ENCODE assay signal across 20 cellular contexts in genomic region chr20:15584507-15584906, GRCh38.
A peak's percentile ranks its signal among the peaks of the same experiment; 100 is the strongest.
DNase-seq lines count a peak whose midpoint lies in the region; ATAC-seq and TF ChIP-seq lines count a peak whose summit lies in the region.
"Had no signal": no experiment of that assay in that cellular context is flagged by ENCODE, and none has a peak within 500 bp of the region (broad histone marks: within the 10 kb centered on the region; RNA-seq: fewer than 3 reads in every experiment).

No MANE protein-coding gene starts in this region.

- no peaks in the 10 kb centered on the region for H3K9me3 Mint-ChIP-seq in MCF 10A (ENCODE audit: unreplicated experiment)
- H3K9me3 Mint-ChIP-seq: IgD-negative memory B cell had no signal

- H3K27me3 Mint-ChIP-seq in MCF 10A (ENCODE audit: insufficient read depth, unreplicated experiment): no peaks in the 10 kb centered on the region
- H3K27me3 Mint-ChIP-seq: CD4-positive, CD25-positive, alpha-beta regulatory T cell had no signal

- no peaks in the 10 kb centered on the region; the same call in 1 of the 2 replicates for H3K4me1 ChIP-seq in BE2C
- H3K4me1 ChIP-seq: Peyer's patch, SJSA1 had no signal

- H3K4me3 ChIP-seq in BE2C (ENCODE audit: low read depth, low read length): no peak overlapping the region
- H3K4me3 ChIP-seq: Peyer's patch, SJSA1 had no signal

- no TSS peak for BruUV-seq in MCF 10A (replicated peaks; lab: Mats Ljungman, UMichigan)

- TF ChIP-seq CTCF in BE2C (IDR thresholded peaks at IDR 0.05; ENCODE audit: low read depth, low read length) (0 out of 2 replicates have a peak, but pooled peaks have one; percentile 18), MCF 10A (IDR thresholded peaks at IDR 0.05; ENCODE audit: unreplicated experiment) (no peak)

- no peaks in the 10 kb centered on the region; the same call in 1 of the 2 replicates for H3K9me3 ChIP-seq in BE2C
- H3K9me3 ChIP-seq: Peyer's patch, SJSA1 had no signal

- POLR2A ChIA-PET in MCF 10A (lab: Yijun Ruan, JAX): interaction anchor here (0.6 kb wide), 1 partner anchor 151 kb away, joined by 3 read pairs; no protein-coding TSS in a partner anchor

- H3K36me3 ChIP-seq in BE2C: no peaks in the 10 kb centered on the region
- H3K36me3 ChIP-seq: Peyer's patch, SJSA1 had no signal

- H3K4me1 Mint-ChIP-seq in MCF 10A (ENCODE audit: insufficient read depth, unreplicated experiment): no peaks in the 10 kb centered on the region
- H3K4me1 Mint-ChIP-seq: B cell; CD4-positive, CD25-positive, alpha-beta regulatory T cell; IgD-negative memory B cell had no signal

- H3K27ac Mint-ChIP-seq in MCF 10A (ENCODE audit: low read depth, unreplicated experiment): no peak overlapping the region
- H3K27ac Mint-ChIP-seq: B cell; CD4-positive, CD25-positive, alpha-beta regulatory T cell; IgD-negative memory B cell had no signal

- in situ Hi-C loops in SK-MEL-5 (cut with HindIII; ENCODE audit: low pct_unique_long_range_greater_than_20kb, low sequenced_read_pairs): no loop called here

- no peak overlapping the region for H3K4me3 Mint-ChIP-seq in MCF 10A (ENCODE audit: unreplicated experiment)
- H3K4me3 Mint-ChIP-seq: B cell; CD4-positive, CD25-positive, alpha-beta regulatory T cell; IgD-negative memory B cell had no signal

- no peaks in the 10 kb centered on the region for H3K27me3 ChIP-seq in BE2C
- H3K27me3 ChIP-seq: Peyer's patch, SJSA1 had no signal

- no peak for DNase-seq in BE2C
- DNase-seq in H4 (ENCODE audit: low spot score): peak; percentile 18
- peak; percentile 29 for DNase-seq in SK-MEL-5 (ENCODE audit: low read depth, low spot score)
- peak; percentile 16 for DNase-seq in iPS-NIHi11 (ENCODE audit: low spot score)
- no peak for DNase-seq in MCF 10A (ENCODE audit: unreplicated experiment)
- no peak for DNase-seq in NCI-H345 (lab: John Stamatoyannopoulos, UW)
- DNase-seq: CD4-positive, CD25-positive, alpha-beta regulatory T cell; COR-L47; DMS 273 treated with DMSO at 0.1 percent for 48 hours; GOT3; NCI-H1417 treated with DMSO at 0.1 percent for 48 hours; NCI-H187; NCI-H2107; NCI-H524 treated with DMSO at 0.1 percent for 48 hours; Peyer's patch; T-helper 9 cell had no signal

- H3K36me3 Mint-ChIP-seq in MCF 10A (ENCODE audit: insufficient read depth, unreplicated experiment): peaks cover 7% of the 10 kb centered on the region
- H3K36me3 Mint-ChIP-seq: CD4-positive, CD25-positive, alpha-beta regulatory T cell; IgD-negative memory B cell had no signal

- intact Hi-C loops in MCF 10A (cut with micrococcal nuclease): no loop called here

- CTCF ChIA-PET in MCF 10A (lab: Yijun Ruan, JAX): no interaction called here

- ATAC-seq in HG03571 (IDR thresholded peaks at IDR 0.05; ENCODE audit: unreplicated experiment): no peak

Comparison
In these comparisons a context has a peak if more than half of its experiments do, and no peak if none do; other contexts are left out.
1. DNase-seq: peak in H4 (single experiment), SK-MEL-5 (single experiment) and iPS-NIHi11 (single experiment); none in BE2C (single experiment), MCF 10A (single experiment) and NCI-H345 (single experiment).